In genomic region chr11:92735039-92735438, GRCh38 we compare ENCODE assay signal across 12 cellular contexts.
DNase-seq lines count a peak whose midpoint lies in the region; ATAC-seq and TF ChIP-seq lines count a peak whose summit lies in the region.
"Had no signal": no experiment of that assay in that cellular context is flagged by ENCODE, and none has a peak within 500 bp of the region (broad histone marks: within the 10 kb centered on the region; RNA-seq: fewer than 3 reads in every experiment).

No MANE protein-coding gene starts in this region.

- DNase-seq in left ventricle myocardium inferior (no peak), Right ventricle myocardium inferior (ENCODE audit: missing footprints) (no peak), OCI-LY7 (ENCODE audit: low spot score) (no peak), fibroblast of villous mesenchyme (ENCODE audit: low read depth) (no peak), NCI-H1048 (lab: John Stamatoyannopoulos, UW) (no peak), SIG-M5 (lab: John Stamatoyannopoulos, UW) (no peak)
- no peak for DNase-seq in central memory CD4-positive, alpha-beta T cell
- DNase-seq: NK-92 treated with Interleukin-12 subunit alpha and Interleukin-12 subunit beta, amount 100 ng/mL, for 24 hours; stimulated activated CD8-positive, alpha-beta memory T cell treated with anti-CD3 and anti-CD28 coated beads, Interleukin-4, amount 100 ng/mL, for 48 hours had no signal

- intact Hi-C loops in left ventricle myocardium inferior (cut with micrococcal nuclease) (no loop called here), Right ventricle myocardium inferior (cut with DNase I) (loop anchor here (10.0 kb wide), 1 partner anchor 150 kb away; no protein-coding TSS in a partner anchor), OCI-LY7 (cut with micrococcal nuclease; ENCODE audit: unreplicated experiment) (no loop called here)

- TF ChIP-seq CTCF in left ventricle myocardium inferior (IDR thresholded peaks at IDR 0.05; ENCODE audit: borderline replicate concordance), result peak; percentile 55
- peak; percentile 46; the same call in 1 of the 2 replicates for TF ChIP-seq CTCF in OCI-LY7 (conservative IDR thresholded peaks at IDR 0.05; ENCODE audit: low read length)
- peak; percentile 37 for TF ChIP-seq CTCF in fibroblast of villous mesenchyme (IDR thresholded peaks at IDR 0.05; ENCODE audit: insufficient read depth, low read depth, low read length)

- ATAC-seq in Right ventricle myocardium inferior (no peak), HG02642 (IDR thresholded peaks at IDR 0.05; ENCODE audit: poor library complexity, unreplicated experiment) (no peak)
- ATAC-seq: activated CD4-positive, CD25-positive, alpha-beta regulatory T cell treated with anti-CD3 and anti-CD28 coated beads, Interleukin-2, amount 50 U/mL, for 24 hours had no signal

- no peaks in the 10 kb centered on the region for H3K79me2 ChIP-seq in OCI-LY7 (ENCODE audit: insufficient read depth, low read depth, low read length)

- H3K4me1 ChIP-seq in left ventricle myocardium inferior, result no peaks in the 10 kb centered on the region
- H3K4me1 ChIP-seq in OCI-LY7 (ENCODE audit: insufficient read depth, low read length, poor library complexity, severe bottlenecking), result no peaks in the 10 kb centered on the region
- H3K4me1 ChIP-seq: right atrium auricular region had no signal

- H3K4me3 ChIP-seq in left ventricle myocardium inferior, result no peak overlapping the region
- no peak overlapping the region for H3K4me3 ChIP-seq in OCI-LY7 (ENCODE audit: low read depth, low read length, poor library complexity, severe bottlenecking)
- H3K4me3 ChIP-seq in fibroblast of villous mesenchyme (ENCODE audit: low read depth, low read length), result no peak overlapping the region
- H3K4me3 ChIP-seq: right atrium auricular region had no signal

- H2AFZ ChIP-seq in OCI-LY7 (ENCODE audit: low read length), result no peak overlapping the region

- POLR2A ChIA-PET in OCI-LY7 (lab: Charles Lee), result no interaction called here

- H3K9me2 ChIP-seq in OCI-LY7 (ENCODE audit: insufficient read depth, low read length), result no peaks in the 10 kb centered on the region

- CTCF ChIA-PET in OCI-LY7 (lab: Charles Lee; ENCODE audit: unreplicated experiment), result no interaction called here

- H3K9me3 ChIP-seq in left ventricle myocardium inferior (replicated peaks), result no peaks in the 10 kb centered on the region
- no peaks in the 10 kb centered on the region for H3K9me3 ChIP-seq in OCI-LY7 (ENCODE audit: low read length)
- H3K9me3 ChIP-seq: right atrium auricular region had no signal

- no peak overlapping the region for H3K27ac ChIP-seq in left ventricle myocardium inferior (replicated peaks)
- no peak overlapping the region for H3K27ac ChIP-seq in OCI-LY7 (ENCODE audit: low read depth, low read length, poor library complexity, severe bottlenecking)
- H3K27ac ChIP-seq: right atrium auricular region had no signal

- H3K27me3 ChIP-seq in left ventricle myocardium inferior (ENCODE audit: low read depth), result no peaks in the 10 kb centered on the region
- H3K27me3 ChIP-seq: right atrium auricular region had no signal

- no peaks in the 10 kb centered on the region for H4K20me1 ChIP-seq in OCI-LY7 (ENCODE audit: insufficient read depth, low read length)

- BruUV-seq in OCI-LY7 (replicated peaks; lab: Mats Ljungman, UMichigan), result no TSS peak

- H3K4me2 ChIP-seq in OCI-LY7 (ENCODE audit: low read length), result no peak overlapping the region

- H3K36me3 ChIP-seq in left ventricle myocardium inferior (no peaks in the 10 kb centered on the region), OCI-LY7 (ENCODE audit: insufficient read depth, low read length) (no peaks in the 10 kb centered on the region)
- H3K36me3 ChIP-seq: right atrium auricular region had no signal
